In the genomic region with DNA sequence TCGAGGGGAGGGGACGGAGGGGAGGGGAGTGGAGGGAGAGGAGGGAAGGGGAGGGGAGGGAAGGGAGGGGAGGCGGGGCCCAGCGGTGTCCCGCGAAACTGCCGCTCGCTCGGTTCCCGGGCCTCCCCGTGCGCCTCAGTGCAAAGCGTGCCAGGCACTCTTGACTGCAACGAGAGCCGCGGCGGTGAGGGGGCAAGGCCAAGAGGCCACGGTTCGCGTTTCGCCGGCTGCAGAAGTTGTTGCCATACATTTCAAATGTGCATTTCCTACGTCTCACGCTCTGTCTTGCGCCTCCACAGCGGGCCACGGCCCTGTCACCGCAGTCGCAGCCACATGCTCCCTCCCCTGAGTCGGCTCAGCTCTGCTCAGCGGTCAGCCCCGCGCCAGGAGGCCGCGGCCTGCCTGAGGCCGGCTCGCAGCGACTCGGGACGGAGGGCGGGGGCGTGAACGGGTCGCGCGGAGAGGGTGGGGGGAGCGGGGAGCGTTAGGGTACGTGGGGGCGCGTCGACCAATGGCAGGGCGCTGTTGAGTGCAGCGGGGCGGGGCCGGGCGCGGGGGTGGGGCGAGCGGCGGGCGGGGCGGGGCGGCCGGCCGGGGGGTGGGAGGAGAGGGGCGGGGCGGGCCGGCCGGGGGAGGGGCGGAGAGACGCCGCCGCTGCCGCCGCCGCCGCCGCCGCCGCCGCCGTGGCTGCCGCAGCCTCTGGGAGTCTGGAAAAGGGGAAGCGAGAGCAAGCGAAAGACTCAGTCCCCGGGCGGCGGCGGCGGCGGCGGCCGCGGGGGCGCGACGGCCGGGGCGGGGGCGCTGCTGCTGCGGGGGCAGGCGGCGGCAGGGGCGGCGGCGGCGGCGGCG, we compare ENCODE assay signal across 8 cellular contexts. TPM values are rescaled to one million over a fixed set of nuclear protein-coding genes. Genes with fewer than 3 reads are reported as not detected.
DNase-seq lines count a peak whose midpoint lies in the region; ATAC-seq, FAIRE-seq and TF ChIP-seq lines count a peak whose summit lies in the region.

A gene (plus strand): TSS at position 678 of the 849 bp plus-strand sequence. CDS start 185 bp downstream, outside the sequence.

- H3K9me3 Mint-ChIP-seq in T-helper 2 cell treated with Interferon-gamma antibody and Interleukin-4, amounts not matched to agents 5 μg/mL and 100 μg/mL, for 36 hours, result no peaks in the 10 kb centered on the region

- ATAC-seq in HG02852 (IDR thresholded peaks at IDR 0.05; ENCODE audit: unreplicated experiment), result peak; percentile 65

- H3K27me3 Mint-ChIP-seq in T-helper 2 cell treated with Interferon-gamma antibody and Interleukin-4, amounts not matched to agents 5 μg/mL and 100 μg/mL, for 36 hours (ENCODE audit: low read depth), result peaks cover 6% of the 10 kb centered on the region

- peak within 1 kb of the TSS; percentile 95 to 98 for H3K27ac ChIP-seq in right atrium auricular region

- H3K4me3 Mint-ChIP-seq in T-helper 2 cell treated with Interferon-gamma antibody and Interleukin-4, amounts not matched to agents 5 μg/mL and 100 μg/mL, for 36 hours, result peak within 1 kb of the TSS; percentile 88

- in situ Hi-C loops in GM13977 (cut with MboI; ENCODE audit: low pct_unique_long_range_greater_than_20kb, low sequenced_read_pairs, unreplicated experiment), result no loop called here

- peak; percentile 98 for DNase-seq in GM13977 (ENCODE audit: low spot score)
- DNase-seq in NCI-H1694 treated with DMSO at 0.1 percent for 48 hours (lab: John Stamatoyannopoulos, UW), result peak; percentile 77
- peak; percentile 78 for DNase-seq in T-helper 2 cell treated with Interferon-gamma antibody and Interleukin-4, amounts not matched to agents 5 μg/mL and 100 μg/mL, for 36 hours (ENCODE audit: low spot score)
- peak in 56 of 58 donors; percentile 43 to 95 (median 83) for DNase-seq in anterior cingulate cortex (lab: John Stamatoyannopoulos, UW)
- DNase-seq in right atrium auricular region (ENCODE audit: low spot score), result peak; percentile 86
- DNase-seq in putamen (ENCODE audit: low spot score), result peak; percentile 93
- DNase-seq in urothelium cell line (ENCODE audit: low spot score), result peak; percentile 91

- H3K4me1 Mint-ChIP-seq in T-helper 2 cell treated with Interferon-gamma antibody and Interleukin-4, amounts not matched to agents 5 μg/mL and 100 μg/mL, for 36 hours (ENCODE audit: low read depth), result peaks cover 39% of the 10 kb centered on the region

- H3K36me3 ChIP-seq in right atrium auricular region, result peaks cover 9% of the 10 kb centered on the region

- H3K9me3 ChIP-seq in right atrium auricular region, result no peaks in the 10 kb centered on the region

- TF ChIP-seq CTCF in GM13977 (IDR thresholded peaks at IDR 0.05; ENCODE audit: extremely low read depth, insufficient read depth, missing control alignments), result no peak
- no peak for TF ChIP-seq CTCF in right atrium auricular region (IDR thresholded peaks at IDR 0.05)

- no peaks in the 10 kb centered on the region for H3K27me3 ChIP-seq in right atrium auricular region

- H3K36me3 Mint-ChIP-seq in T-helper 2 cell treated with Interferon-gamma antibody and Interleukin-4, amounts not matched to agents 5 μg/mL and 100 μg/mL, for 36 hours (ENCODE audit: low read depth), result peaks cover 15% of the 10 kb centered on the region

- H3K4me3 ChIP-seq in right atrium auricular region, result peak within 1 kb of the TSS; percentile 95 to 97

- peak within 1 kb of the TSS; percentile 72 for H3K27ac Mint-ChIP-seq in T-helper 2 cell treated with Interferon-gamma antibody and Interleukin-4, amounts not matched to agents 5 μg/mL and 100 μg/mL, for 36 hours

- FAIRE-seq in urothelium cell line (lab: Jason Lieb, UNC), result peak; percentile 59

- H3K4me1 ChIP-seq in right atrium auricular region, result peaks cover 0 to 18% of the 10 kb centered on the region in 2 donors

RNA-seq across cellular contexts. Expression of the gene that starts here (rescaled TPM):
- 10 to 100 TPM; 82.2 to 82.9 TPM for total RNA-seq in right atrium auricular region

Comparison
In these comparisons a context has a peak if more than half of its experiments do, and no peak if none do; other contexts are left out.
1. Peak in every context shown above with its lines: DNase-seq, ATAC-seq, H3K4me3 ChIP-seq and H3K27ac ChIP-seq.